Comparison of ENCODE assay signal across 1 cellular context in genomic region chr17:47205419-47205963, GRCh38.
TF ChIP-seq lines count a peak whose summit lies in the region.

No MANE protein-coding gene starts in this region.

TF ChIP-seq in GM12878, 131 proteins besides CTCF, POLR2A, EP300 and RAD21 (continued from another document and continues in another):
- no peak for TF ChIP-seq REST (IDR thresholded peaks at IDR 0.05; ENCODE audit: low read depth, low read length)
- no peak for TF ChIP-seq BRCA1 (IDR thresholded peaks at IDR 0.05; ENCODE audit: low read depth, low read length)
- no peak for TF ChIP-seq NR2C1 (IDR thresholded peaks at IDR 0.05)
- no peak for TF ChIP-seq POLR2AphosphoS2 (IDR thresholded peaks at IDR 0.05; ENCODE audit: low read depth, low read length)
- no peak for TF ChIP-seq ATF3 (IDR thresholded peaks at IDR 0.05; ENCODE audit: borderline replicate concordance, extremely low read depth, low read depth, low read length)
- TF ChIP-seq JUND (IDR thresholded peaks at IDR 0.05; ENCODE audit: low read depth, low read length): no peak
- TF ChIP-seq RUNX3 (IDR thresholded peaks at IDR 0.05; ENCODE audit: low read length): peak; percentile 73
- TF ChIP-seq LARP7 (IDR thresholded peaks at IDR 0.05): no peak
- 0 out of 2 replicates have a peak, but pooled peaks have one; percentile 27 for TF ChIP-seq ZNF217 (IDR thresholded peaks at IDR 0.05)
- TF ChIP-seq ETV6 (conservative IDR thresholded peaks at IDR 0.05 in 1 of 2, IDR thresholded peaks at IDR 0.05 in 1 of 2; ENCODE audit: borderline replicate concordance in 1 of 2, low read depth in 1 of 2): no peak
- TF ChIP-seq EZH2 (IDR thresholded peaks at IDR 0.05; ENCODE audit: borderline replicate concordance, control insufficient read depth, low read depth, low read length): no peak
- TF ChIP-seq PRDM15 (CRISPR knock-in tag; IDR thresholded peaks at IDR 0.05): no peak
- TF ChIP-seq HDAC2 (IDR thresholded peaks at IDR 0.05): no peak
- no peak for TF ChIP-seq SIN3A (IDR thresholded peaks at IDR 0.05; ENCODE audit: low read depth, low read length)
- TF ChIP-seq HCFC1 (IDR thresholded peaks at IDR 0.05; ENCODE audit: low read length): no peak
- TF ChIP-seq MTA3 (IDR thresholded peaks at IDR 0.05; ENCODE audit: borderline replicate concordance, low read length): no peak; the same call in 1 of the 2 replicates
- peak; percentile 33; the same call in 1 of the 2 replicates for TF ChIP-seq BMI1 (IDR thresholded peaks at IDR 0.05; ENCODE audit: borderline replicate concordance)
- no peak for TF ChIP-seq STAT1 (conservative IDR thresholded peaks at IDR 0.05)
- no peak for TF ChIP-seq ZBTB11 (CRISPR knock-in tag; IDR thresholded peaks at IDR 0.05)
- 0 out of 2 replicates have a peak, but pooled peaks have one; percentile 9 for TF ChIP-seq NKRF (conservative IDR thresholded peaks at IDR 0.05)
- 0 out of 2 replicates have a peak, but pooled peaks have one; percentile 36 for TF ChIP-seq ZBTB40 (IDR thresholded peaks at IDR 0.05; ENCODE audit: borderline replicate concordance)
- peak; percentile 17 for TF ChIP-seq PBX3 (IDR thresholded peaks at IDR 0.05; ENCODE audit: insufficient replicate concordance, low read depth, low read length)
- TF ChIP-seq IRF3 (IDR thresholded peaks at IDR 0.05): no peak
- no peak for TF ChIP-seq FOXM1 (IDR thresholded peaks at IDR 0.05; ENCODE audit: low read depth, low read length)
- TF ChIP-seq YY1 (IDR thresholded peaks at IDR 0.05; ENCODE audit: low read depth, low read length): 0 out of 2 replicates have a peak, but pooled peaks have one; percentile 4
- TF ChIP-seq MAX (IDR thresholded peaks at IDR 0.05; ENCODE audit: low read depth, low read length): peak; percentile 57; the same call in 1 of the 2 replicates
- TF ChIP-seq SUZ12 (IDR thresholded peaks at IDR 0.05; ENCODE audit: unreplicated experiment): no peak
- TF ChIP-seq SMAD1 (IDR thresholded peaks at IDR 0.05; ENCODE audit: low read depth, partially characterized antibody): no peak
- TF ChIP-seq SUPT20H (IDR thresholded peaks at IDR 0.05; ENCODE audit: borderline replicate concordance, control insufficient read depth, low read depth, low read length): no peak
- TF ChIP-seq ATF7 (IDR thresholded peaks at IDR 0.05; ENCODE audit: low read depth): peak; percentile 15; the same call in 1 of the 2 replicates
